In the genomic region with DNA sequence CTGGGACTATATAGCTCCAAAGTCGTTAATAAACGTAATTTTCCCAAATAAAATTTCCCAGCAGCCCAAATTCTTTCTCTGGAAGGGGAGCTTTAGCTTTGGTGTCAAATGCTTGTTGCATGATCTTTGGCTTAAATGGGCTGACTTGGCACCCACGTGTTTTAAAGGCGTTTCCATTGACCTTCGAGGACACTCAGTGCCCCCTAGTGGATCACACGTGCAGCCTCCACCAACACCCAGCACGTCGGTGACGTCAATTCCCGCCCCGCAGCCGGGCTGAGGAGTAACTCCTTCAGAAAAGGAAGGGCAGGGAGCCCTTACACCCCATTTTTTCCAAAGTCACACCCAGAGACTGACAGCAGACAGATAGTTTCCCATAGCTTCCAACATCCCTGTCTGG, we compare ENCODE assay signal across 8 cellular contexts.
A peak's percentile ranks its signal among the peaks of the same experiment; 100 is the strongest.
DNase-seq lines count a peak whose midpoint lies in the region; ATAC-seq, FAIRE-seq and TF ChIP-seq lines count a peak whose summit lies in the region.

No MANE protein-coding gene starts in this region.

- FAIRE-seq in H54 (lab: Jason Lieb, UNC) = no peak

- no peak overlapping the region for H3K27ac Mint-ChIP-seq in activated T-cell treated with anti-CD3 and anti-CD28 coated beads, Interleukin-2, amount 50 U/mL, for 72 hours
- H3K27ac Mint-ChIP-seq in activated T-cell treated with anti-CD3 and anti-CD28 coated beads, Interleukin-2, amount 50 U/mL, for 24 hours = no peak overlapping the region

- no peaks in the 10 kb centered on the region for H3K4me1 Mint-ChIP-seq in activated T-cell treated with anti-CD3 and anti-CD28 coated beads, Interleukin-2, amount 50 U/mL, for 72 hours (ENCODE audit: low read depth)
- no peaks in the 10 kb centered on the region for H3K4me1 Mint-ChIP-seq in activated T-cell treated with anti-CD3 and anti-CD28 coated beads, Interleukin-2, amount 50 U/mL, for 24 hours (ENCODE audit: low read depth)

- DNase-seq in activated T-cell treated with anti-CD3 and anti-CD28 coated beads, Interleukin-2, amount 50 U/mL, for 72 hours = peak; percentile 6 to 7
- DNase-seq in activated T-cell treated with anti-CD3 and anti-CD28 coated beads, Interleukin-2, amount 50 U/mL, for 24 hours = no peak
- DNase-seq in H54 (ENCODE audit: insufficient read length, low spot score) = peak; percentile 23
- DNase-seq in NCI-H460 (ENCODE audit: extremely low read depth, low read depth) = peak; percentile 34
- peak; percentile 26 for DNase-seq in globus pallidus (ENCODE audit: low spot score)

- peaks cover 0 to 4% of the 10 kb centered on the region in 2 donors for H3K9me3 Mint-ChIP-seq in activated T-cell treated with anti-CD3 and anti-CD28 coated beads, Interleukin-2, amount 50 U/mL, for 72 hours
- H3K9me3 Mint-ChIP-seq in activated T-cell treated with anti-CD3 and anti-CD28 coated beads, Interleukin-2, amount 50 U/mL, for 24 hours = peaks cover 2% of the 10 kb centered on the region

- no peak for TF ChIP-seq POLR2A in H54 (IDR thresholded peaks at IDR 0.05; ENCODE audit: low read depth, low read length)

- no peaks in the 10 kb centered on the region for H3K36me3 Mint-ChIP-seq in activated T-cell treated with anti-CD3 and anti-CD28 coated beads, Interleukin-2, amount 50 U/mL, for 72 hours (ENCODE audit: insufficient read depth in 2 of 2)
- H3K36me3 Mint-ChIP-seq in activated T-cell treated with anti-CD3 and anti-CD28 coated beads, Interleukin-2, amount 50 U/mL, for 24 hours (ENCODE audit: low read depth) = no peaks in the 10 kb centered on the region

- ATAC-seq in activated T-cell treated with anti-CD3 and anti-CD28 coated beads, Interleukin-2, amount 50 U/mL, for 72 hours (replicated peaks in 1 of 2) = no peak
- no peak for ATAC-seq in activated CD4-positive, CD25-positive, alpha-beta regulatory T cell treated with anti-CD3 and anti-CD28 coated beads, Interleukin-2, amount 50 U/mL, for 24 hours
- no peak for ATAC-seq in GM21423 (IDR thresholded peaks at IDR 0.05; ENCODE audit: unreplicated experiment)
- no peak for ATAC-seq in HG03045 (IDR thresholded peaks at IDR 0.05; ENCODE audit: unreplicated experiment)

- H3K27me3 Mint-ChIP-seq in activated T-cell treated with anti-CD3 and anti-CD28 coated beads, Interleukin-2, amount 50 U/mL, for 72 hours (ENCODE audit: low read depth) = no peaks in the 10 kb centered on the region
- H3K27me3 Mint-ChIP-seq in activated T-cell treated with anti-CD3 and anti-CD28 coated beads, Interleukin-2, amount 50 U/mL, for 24 hours = peaks cover 3% of the 10 kb centered on the region

- no peak overlapping the region for H3K4me3 Mint-ChIP-seq in activated T-cell treated with anti-CD3 and anti-CD28 coated beads, Interleukin-2, amount 50 U/mL, for 72 hours
- H3K4me3 Mint-ChIP-seq in activated T-cell treated with anti-CD3 and anti-CD28 coated beads, Interleukin-2, amount 50 U/mL, for 24 hours = no peak overlapping the region
